8 cellular contexts compared by ENCODE assay signal in the genomic region with DNA sequence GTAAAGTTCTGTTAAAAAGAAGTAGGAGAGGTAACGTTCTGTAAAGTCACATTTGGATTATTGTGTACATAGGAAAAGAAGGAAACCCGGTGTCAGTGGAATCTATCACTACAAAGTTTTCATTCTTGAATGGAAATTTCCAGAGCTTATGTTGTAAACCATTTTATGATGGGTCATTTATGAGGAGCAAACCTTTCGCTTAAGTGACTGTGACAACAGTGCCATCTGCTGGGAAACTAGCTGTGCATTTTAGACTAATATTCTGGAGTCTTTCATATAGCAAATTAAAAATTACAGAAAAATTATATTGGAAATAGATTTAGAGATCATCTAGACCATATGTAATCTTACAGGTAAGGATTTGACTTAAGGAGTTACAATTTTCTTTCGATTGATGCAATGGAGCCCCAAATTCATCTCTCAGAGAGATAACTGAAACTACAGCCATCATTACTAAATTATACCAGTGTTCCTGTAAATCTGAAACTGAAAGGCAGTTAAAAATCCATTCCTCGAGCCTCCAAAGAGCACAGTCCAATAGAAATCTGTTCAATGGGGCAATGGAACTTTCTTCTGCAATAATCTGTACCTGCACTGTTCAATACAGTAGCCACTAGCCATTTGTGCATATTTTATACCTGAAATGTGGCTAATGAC. TPM values are rescaled to one million over a fixed set of nuclear protein-coding genes. Genes with fewer than 3 reads are reported as not detected.
DNase-seq lines count a peak whose midpoint lies in the region; ATAC-seq, FAIRE-seq and TF ChIP-seq lines count a peak whose summit lies in the region.

No MANE protein-coding gene starts in this region.

- H3K27ac Mint-ChIP-seq in glutamatergic neuron (ENCODE audit: unreplicated experiment): no peak overlapping the region

- ATAC-seq in HCT116: peak; percentile 70
- ATAC-seq in HG03280 (IDR thresholded peaks at IDR 0.05; ENCODE audit: unreplicated experiment): no peak

- H3K4me1 Mint-ChIP-seq in glutamatergic neuron (ENCODE audit: low read depth, unreplicated experiment): no peaks in the 10 kb centered on the region

- H3K27me3 ChIP-seq in HCT116 (ENCODE audit: insufficient read depth, low read length): no peaks in the 10 kb centered on the region
- H3K27me3 ChIP-seq in small intestine (ENCODE audit: control insufficient read depth in 2 of 2, insufficient read depth in 2 of 2, low read length in 2 of 2): no peaks in the 10 kb centered on the region

- no peaks in the 10 kb centered on the region for H3K36me3 Mint-ChIP-seq in glutamatergic neuron (ENCODE audit: unreplicated experiment)

- TF ChIP-seq RAD21 in HCT116 (IDR thresholded peaks at IDR 0.05; ENCODE audit: low read depth): peak; percentile 75

- 4 to 12% (median 8%) methylated on average over 5 of the region's 5 CpGs for WGBS in small intestine, 3 donors

- H3K27me3 Mint-ChIP-seq in glutamatergic neuron (ENCODE audit: unreplicated experiment): no peaks in the 10 kb centered on the region

- H3K36me3 ChIP-seq in HCT116 (ENCODE audit: control insufficient read depth in 1 of 2, insufficient read depth in 2 of 2, low read length in 2 of 2): no peaks in the 10 kb centered on the region
- no peaks in the 10 kb centered on the region for H3K36me3 ChIP-seq in small intestine (ENCODE audit: control insufficient read depth in 2 of 2, insufficient read depth in 2 of 2, low read length in 2 of 2)

- TF ChIP-seq CTCF in D721Med (IDR thresholded peaks at IDR 0.05; ENCODE audit: insufficient read depth, missing control alignments) (peak; percentile 51), HCT116 (IDR thresholded peaks at IDR 0.05 in 2 of 3, conservative IDR thresholded peaks at IDR 0.05 in 1 of 3; ENCODE audit: borderline replicate concordance in 1 of 3, insufficient read depth in 1 of 3, low read depth in 2 of 3, low read length in 2 of 3) (peak; percentile 33 to 55 (median 49); a peak in 4 of 6 replicates), glutamatergic neuron (IDR thresholded peaks at IDR 0.05; ENCODE audit: partially characterized antibody, unreplicated experiment) (no peak)

- intact Hi-C loops in HCT116 (cut with micrococcal nuclease): loop anchor here (1.0 to 10.0 kb wide), 6 partner anchors 98 to 1205 kb away; no protein-coding TSS in a partner anchor

- H3K27ac ChIP-seq in HCT116 (ENCODE audit: low read depth, low read length): no peak overlapping the region
- no peak overlapping the region for H3K27ac ChIP-seq in small intestine (ENCODE audit: low read depth in 1 of 2, low read length in 1 of 2)

- POLR2A ChIA-PET in HCT116 (lab: Charles Lee): no interaction called here

- no peak overlapping the region for H3K4me2 ChIP-seq in HCT116 (ENCODE audit: low read length)

- no peaks in the 10 kb centered on the region for H4K20me1 ChIP-seq in HCT116 (ENCODE audit: insufficient read depth)

- TF ChIP-seq POLR2A in HCT116 (IDR thresholded peaks at IDR 0.05; ENCODE audit: borderline replicate concordance, extremely low read depth, insufficient read depth, insufficient read length): no peak
- no peak for TF ChIP-seq POLR2A in H54 (IDR thresholded peaks at IDR 0.05; ENCODE audit: low read depth, low read length)

- no peaks in the 10 kb centered on the region for H3K9me3 Mint-ChIP-seq in glutamatergic neuron (ENCODE audit: unreplicated experiment)

- no peaks in the 10 kb centered on the region for H3K4me1 ChIP-seq in HCT116 (ENCODE audit: control insufficient read depth in 1 of 2, insufficient read depth in 2 of 2, low read length in 2 of 2)
- no peaks in the 10 kb centered on the region for H3K4me1 ChIP-seq in small intestine (ENCODE audit: control insufficient read depth in 2 of 2, insufficient read depth in 1 of 2, low read depth in 1 of 2, low read length in 1 of 2)

- BruUV-seq in HCT116 (replicated peaks; lab: Mats Ljungman, UMichigan): no TSS peak

- H3K9me3 ChIP-seq in HCT116 (ENCODE audit: control insufficient read depth in 1 of 2, insufficient read depth in 1 of 2, low read depth in 1 of 2, low read length in 2 of 2) (no peaks in the 10 kb centered on the region), small intestine (ENCODE audit: control insufficient read depth, low read depth) (no peaks in the 10 kb centered on the region)

- no peak overlapping the region for H2AFZ ChIP-seq in HCT116 (ENCODE audit: low read depth, low read length, poor library complexity, severe bottlenecking)

- CTCF ChIA-PET in HCT116 (lab: Charles Lee): interaction anchor here (0.8 to 1.6 kb wide), 9 partner anchors 9 to 1204 kb away, joined by 3 to 5 read pairs (median 4); no protein-coding TSS in a partner anchor

- no peak overlapping the region for H3K4me3 ChIP-seq in HCT116 (replicated peaks in 1 of 2; ENCODE audit: low read depth in 1 of 2, low read length in 2 of 2)
- H3K4me3 ChIP-seq in small intestine (ENCODE audit: low read depth in 1 of 2, low read length in 2 of 2): no peak overlapping the region

- no peak for DNase-seq in D721Med (ENCODE audit: insufficient read length, low spot score)
- peak; percentile 43 for DNase-seq in HCT116 (ENCODE audit: low read depth, low spot score)
- DNase-seq in NCI-H774 (lab: John Stamatoyannopoulos, UW): peak; percentile 22
- DNase-seq in activated naive CD4-positive, alpha-beta T cell treated with Interleukin-2 at 50 U/mL for 16 hours: peak; percentile 27
- DNase-seq in glutamatergic neuron: peak; percentile 27
- peak; percentile 62 for DNase-seq in small intestine
- no peak for DNase-seq in H54 (ENCODE audit: insufficient read length, low spot score)

- no peaks in the 10 kb centered on the region for H3K9me2 ChIP-seq in HCT116 (ENCODE audit: insufficient read depth)

- H3K4me3 Mint-ChIP-seq in glutamatergic neuron (ENCODE audit: unreplicated experiment): no peak overlapping the region

- no peak overlapping the region for H3K9ac ChIP-seq in HCT116 (ENCODE audit: low read length)

- no peaks in the 10 kb centered on the region for H3K79me2 ChIP-seq in HCT116 (ENCODE audit: insufficient read depth, low read length)

- RAD21 ChIA-PET in HCT116 (lab: Charles Lee; ENCODE audit: low non-redundant PET in 1 of 2, low total read pairs in 2 of 2, uncharacterized antibody in 2 of 2, unreplicated experiment in 2 of 2): no interaction called here

- peak; percentile 61 for FAIRE-seq in D721Med (lab: Jason Lieb, UNC)
- peak; percentile 33 for FAIRE-seq in small intestine (lab: Jason Lieb, UNC)
- no peak for FAIRE-seq in H54 (lab: Jason Lieb, UNC)

TF ChIP-seq in HCT116, 20 proteins besides CTCF, POLR2A, EP300 and RAD21 (continues in another document):
- TF ChIP-seq JUND (IDR thresholded peaks at IDR 0.05) (no peak), ZFX (IDR thresholded peaks at IDR 0.05) (no peak), SP1 (IDR thresholded peaks at IDR 0.05; ENCODE audit: low read depth) (no peak), ZNF274 (IDR thresholded peaks at IDR 0.05; ENCODE audit: low read depth, low read length) (no peak), EZH2phosphoT487 (IDR thresholded peaks at IDR 0.05; ENCODE audit: borderline replicate concordance) (no peak), ELF1 (IDR thresholded peaks at IDR 0.05; ENCODE audit: borderline replicate concordance, low read depth) (no peak), TCF7L2 (IDR thresholded peaks at IDR 0.05; ENCODE audit: borderline replicate concordance, extremely low read depth, insufficient read depth, insufficient read length) (no peak), CEBPB (IDR thresholded peaks at IDR 0.05; ENCODE audit: low read depth) (no peak), SRF (IDR thresholded peaks at IDR 0.05; ENCODE audit: low read depth) (no peak)
- TF ChIP-seq, protein P1, sequence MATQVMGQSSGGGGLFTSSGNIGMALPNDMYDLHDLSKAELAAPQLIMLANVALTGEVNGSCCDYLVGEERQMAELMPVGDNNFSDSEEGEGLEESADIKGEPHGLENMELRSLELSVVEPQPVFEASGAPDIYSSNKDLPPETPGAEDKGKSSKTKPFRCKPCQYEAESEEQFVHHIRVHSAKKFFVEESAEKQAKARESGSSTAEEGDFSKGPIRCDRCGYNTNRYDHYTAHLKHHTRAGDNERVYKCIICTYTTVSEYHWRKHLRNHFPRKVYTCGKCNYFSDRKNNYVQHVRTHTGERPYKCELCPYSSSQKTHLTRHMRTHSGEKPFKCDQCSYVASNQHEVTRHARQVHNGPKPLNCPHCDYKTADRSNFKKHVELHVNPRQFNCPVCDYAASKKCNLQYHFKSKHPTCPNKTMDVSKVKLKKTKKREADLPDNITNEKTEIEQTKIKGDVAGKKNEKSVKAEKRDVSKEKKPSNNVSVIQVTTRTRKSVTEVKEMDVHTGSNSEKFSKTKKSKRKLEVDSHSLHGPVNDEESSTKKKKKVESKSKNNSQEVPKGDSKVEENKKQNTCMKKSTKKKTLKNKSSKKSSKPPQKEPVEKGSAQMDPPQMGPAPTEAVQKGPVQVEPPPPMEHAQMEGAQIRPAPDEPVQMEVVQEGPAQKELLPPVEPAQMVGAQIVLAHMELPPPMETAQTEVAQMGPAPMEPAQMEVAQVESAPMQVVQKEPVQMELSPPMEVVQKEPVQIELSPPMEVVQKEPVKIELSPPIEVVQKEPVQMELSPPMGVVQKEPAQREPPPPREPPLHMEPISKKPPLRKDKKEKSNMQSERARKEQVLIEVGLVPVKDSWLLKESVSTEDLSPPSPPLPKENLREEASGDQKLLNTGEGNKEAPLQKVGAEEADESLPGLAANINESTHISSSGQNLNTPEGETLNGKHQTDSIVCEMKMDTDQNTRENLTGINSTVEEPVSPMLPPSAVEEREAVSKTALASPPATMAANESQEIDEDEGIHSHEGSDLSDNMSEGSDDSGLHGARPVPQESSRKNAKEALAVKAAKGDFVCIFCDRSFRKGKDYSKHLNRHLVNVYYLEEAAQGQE (IDR thresholded peaks at IDR 0.05; ENCODE audit: low read depth): no peak
- TF ChIP-seq, protein P2, sequence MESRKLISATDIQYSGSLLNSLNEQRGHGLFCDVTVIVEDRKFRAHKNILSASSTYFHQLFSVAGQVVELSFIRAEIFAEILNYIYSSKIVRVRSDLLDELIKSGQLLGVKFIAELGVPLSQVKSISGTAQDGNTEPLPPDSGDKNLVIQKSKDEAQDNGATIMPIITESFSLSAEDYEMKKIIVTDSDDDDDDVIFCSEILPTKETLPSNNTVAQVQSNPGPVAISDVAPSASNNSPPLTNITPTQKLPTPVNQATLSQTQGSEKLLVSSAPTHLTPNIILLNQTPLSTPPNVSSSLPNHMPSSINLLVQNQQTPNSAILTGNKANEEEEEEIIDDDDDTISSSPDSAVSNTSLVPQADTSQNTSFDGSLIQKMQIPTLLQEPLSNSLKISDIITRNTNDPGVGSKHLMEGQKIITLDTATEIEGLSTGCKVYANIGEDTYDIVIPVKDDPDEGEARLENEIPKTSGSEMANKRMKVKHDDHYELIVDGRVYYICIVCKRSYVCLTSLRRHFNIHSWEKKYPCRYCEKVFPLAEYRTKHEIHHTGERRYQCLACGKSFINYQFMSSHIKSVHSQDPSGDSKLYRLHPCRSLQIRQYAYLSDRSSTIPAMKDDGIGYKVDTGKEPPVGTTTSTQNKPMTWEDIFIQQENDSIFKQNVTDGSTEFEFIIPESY (IDR thresholded peaks at IDR 0.05; ENCODE audit: extremely low read depth, insufficient replicate concordance, low read length): no peak

RNA-seq across cellular contexts. Expression of a gene that starts 26.9 kb away (rescaled TPM):
- total RNA-seq in HCT116 (2021; ENCODE audit: unreplicated experiment) (2.9 TPM), glutamatergic neuron (ENCODE audit: unreplicated experiment) (not detected)
- polyA plus RNA-seq in HCT116 (2012): 3.2 and 4.6 TPM in 2 replicates
- polyA plus RNA-seq in small intestine: 1 to 10 TPM in 1 of 3 donors, under 1 TPM in 2; 0.54 to 3.4 (median 0.67) TPM

Comparison
In these comparisons a context has a peak if more than half of its experiments do, and no peak if none do; other contexts are left out.
1. DNase-seq: peak in HCT116 (single experiment), NCI-H774 (single experiment), activated naive CD4-positive, alpha-beta T cell treated with Interleukin-2 at 50 U/mL for 16 hours (single experiment), glutamatergic neuron (single experiment) and small intestine (single experiment); none in D721Med (single experiment) and H54 (single experiment).